In genomic region chr5:92505925-92506324, GRCh38 we compare ENCODE assay signal across 12 cellular contexts.
DNase-seq lines count a peak whose midpoint lies in the region; ATAC-seq, FAIRE-seq and TF ChIP-seq lines count a peak whose summit lies in the region.
"Had no signal": no experiment of that assay in that cellular context is flagged by ENCODE, and none has a peak within 500 bp of the region (broad histone marks: within the 10 kb centered on the region; RNA-seq: fewer than 3 reads in every experiment).

No MANE protein-coding gene starts in this region.

- H3K4me3 Mint-ChIP-seq in activated CD8-positive, alpha-beta T cell treated with anti-CD3 and anti-CD28 coated beads, Interleukin-2, amount 10 ng/mL, durations not matched to agents 7 days and 5 days, result peak overlapping the region; percentile 29
- no peak overlapping the region for H3K4me3 Mint-ChIP-seq in activated CD8-positive, alpha-beta T cell treated with anti-CD3 and anti-CD28 coated beads for 36 hours
- H3K4me3 Mint-ChIP-seq in chondrocyte (ENCODE audit: unreplicated experiment), result no peak overlapping the region
- H3K4me3 Mint-ChIP-seq: activated naive CD8-positive, alpha-beta T cell; H9 had no signal

- FAIRE-seq in GM12892 (lab: Jason Lieb, UNC), result no peak

- peak overlapping the region; percentile 39 for H3K9ac ChIP-seq in skeletal muscle satellite cell (ENCODE audit: low read depth, low read length)

- peak overlapping the region; percentile 73 for H3K4me2 ChIP-seq in skeletal muscle satellite cell (ENCODE audit: low read length)

- no peaks in the 10 kb centered on the region for H3K36me3 Mint-ChIP-seq in activated CD8-positive, alpha-beta T cell treated with anti-CD3 and anti-CD28 coated beads, Interleukin-2, amount 10 ng/mL, durations not matched to agents 7 days and 5 days (ENCODE audit: low read depth)
- no peaks in the 10 kb centered on the region for H3K36me3 Mint-ChIP-seq in activated CD8-positive, alpha-beta T cell treated with anti-CD3 and anti-CD28 coated beads for 36 hours (ENCODE audit: low read depth)
- peaks cover 10% of the 10 kb centered on the region for H3K36me3 Mint-ChIP-seq in chondrocyte (ENCODE audit: low read depth)
- H3K36me3 Mint-ChIP-seq: activated naive CD8-positive, alpha-beta T cell had no signal

- TF ChIP-seq CTCF in activated CD8-positive, alpha-beta T cell treated with anti-CD3 and anti-CD28 coated beads for 36 hours (IDR thresholded peaks at IDR 0.05), result no peak
- no peak for TF ChIP-seq CTCF in chondrocyte (IDR thresholded peaks at IDR 0.05)

- CTCF ChIA-PET in activated CD8-positive, alpha-beta T cell treated with anti-CD3 and anti-CD28 coated beads, Interleukin-2, amount 10 ng/mL, durations not matched to agents 7 days and 5 days (lab: Charles Lee), result interaction anchor here (0.8 kb wide), 1 partner anchor 12 kb away, joined by 4 read pairs; no protein-coding TSS in a partner anchor
- CTCF ChIA-PET in activated CD8-positive, alpha-beta T cell treated with anti-CD3 and anti-CD28 coated beads for 36 hours (lab: Charles Lee), result no interaction called here

- POLR2A ChIA-PET in activated CD8-positive, alpha-beta T cell treated with anti-CD3 and anti-CD28 coated beads, Interleukin-2, amount 10 ng/mL, durations not matched to agents 7 days and 5 days (lab: Charles Lee), result no interaction called here
- POLR2A ChIA-PET in activated CD8-positive, alpha-beta T cell treated with anti-CD3 and anti-CD28 coated beads for 36 hours (lab: Charles Lee), result no interaction called here

- H3K27me3 Mint-ChIP-seq in activated CD8-positive, alpha-beta T cell treated with anti-CD3 and anti-CD28 coated beads, Interleukin-2, amount 10 ng/mL, durations not matched to agents 7 days and 5 days (ENCODE audit: low read depth), result no peaks in the 10 kb centered on the region
- H3K27me3 Mint-ChIP-seq in activated CD8-positive, alpha-beta T cell treated with anti-CD3 and anti-CD28 coated beads for 36 hours, result no peaks in the 10 kb centered on the region
- no peaks in the 10 kb centered on the region for H3K27me3 Mint-ChIP-seq in chondrocyte (ENCODE audit: low read depth)
- H3K27me3 Mint-ChIP-seq: activated naive CD8-positive, alpha-beta T cell had no signal

- no peaks in the 10 kb centered on the region for H3K27me3 ChIP-seq in skeletal muscle satellite cell (ENCODE audit: control insufficient read depth, insufficient read depth, low read length)

- TF ChIP-seq POLR2A in GM12892 (IDR thresholded peaks at IDR 0.05; ENCODE audit: low read depth, low read length), result no peak

- H3K9me3 Mint-ChIP-seq in activated CD8-positive, alpha-beta T cell treated with anti-CD3 and anti-CD28 coated beads, Interleukin-2, amount 10 ng/mL, durations not matched to agents 7 days and 5 days (ENCODE audit: insufficient read depth), result peaks cover 17% of the 10 kb centered on the region
- H3K9me3 Mint-ChIP-seq in activated CD8-positive, alpha-beta T cell treated with anti-CD3 and anti-CD28 coated beads for 36 hours, result peaks cover 15% of the 10 kb centered on the region
- peaks cover 24% of the 10 kb centered on the region for H3K9me3 Mint-ChIP-seq in chondrocyte (ENCODE audit: low read depth)

- DNase-seq in activated CD8-positive, alpha-beta T cell treated with anti-CD3 and anti-CD28 coated beads, Interleukin-2, amount 10 ng/mL, durations not matched to agents 7 days and 5 days, result no peak
- no peak for DNase-seq in activated CD8-positive, alpha-beta T cell treated with anti-CD3 and anti-CD28 coated beads for 36 hours
- DNase-seq in M059J (ENCODE audit: low read depth) (peak; percentile 41), chondrocyte (ENCODE audit: low spot score) (no peak), GM12892 (ENCODE audit: insufficient read length) (no peak), dedifferentiated amniotic fluid mesenchymal stem cell (ENCODE audit: extremely low spot score) (no peak), activated gamma-delta T cell (lab: John Stamatoyannopoulos, UW) (no peak)
- DNase-seq: activated CD4-positive, CD25-positive, alpha-beta regulatory T cell; H9; stimulated activated naive CD4-positive, alpha-beta T cell treated with Interleukin-2 at 50 U/mL for 16 hours had no signal

- no peak for ATAC-seq in activated CD8-positive, alpha-beta T cell treated with anti-CD3 and anti-CD28 coated beads, Interleukin-2, amount 10 ng/mL, durations not matched to agents 7 days and 5 days
- no peak for ATAC-seq in activated CD8-positive, alpha-beta T cell treated with anti-CD3 and anti-CD28 coated beads for 36 hours

- H3K4me3 ChIP-seq in skeletal muscle satellite cell (ENCODE audit: low read length), result peak overlapping the region; percentile 5

- intact Hi-C loops in activated CD8-positive, alpha-beta T cell treated with anti-CD3 and anti-CD28 coated beads for 36 hours (cut with micrococcal nuclease), result no loop called here

- no peaks in the 10 kb centered on the region for H3K36me3 ChIP-seq in skeletal muscle satellite cell (ENCODE audit: insufficient read depth, low read length)

- H3K9me3 ChIP-seq in skeletal muscle satellite cell (replicated peaks; ENCODE audit: low read length), result no peaks in the 10 kb centered on the region

- H3K4me1 ChIP-seq in skeletal muscle satellite cell (ENCODE audit: control insufficient read depth, insufficient read depth, low read length), result peaks cover 9% of the 10 kb centered on the region

- H3K4me1 Mint-ChIP-seq in activated CD8-positive, alpha-beta T cell treated with anti-CD3 and anti-CD28 coated beads, Interleukin-2, amount 10 ng/mL, durations not matched to agents 7 days and 5 days (ENCODE audit: low read depth), result peaks cover 3% of the 10 kb centered on the region
- peaks cover 2% of the 10 kb centered on the region for H3K4me1 Mint-ChIP-seq in activated CD8-positive, alpha-beta T cell treated with anti-CD3 and anti-CD28 coated beads for 36 hours (ENCODE audit: low read depth)
- H3K4me1 Mint-ChIP-seq in chondrocyte (ENCODE audit: low read depth), result peaks cover 13% of the 10 kb centered on the region

- H3K27ac Mint-ChIP-seq in activated CD8-positive, alpha-beta T cell treated with anti-CD3 and anti-CD28 coated beads, Interleukin-2, amount 10 ng/mL, durations not matched to agents 7 days and 5 days, result peak overlapping the region; percentile 66
- no peak overlapping the region for H3K27ac Mint-ChIP-seq in activated CD8-positive, alpha-beta T cell treated with anti-CD3 and anti-CD28 coated beads for 36 hours
- H3K27ac Mint-ChIP-seq in chondrocyte (ENCODE audit: unreplicated experiment), result peak overlapping the region; percentile 27
- H3K27ac Mint-ChIP-seq: activated naive CD8-positive, alpha-beta T cell; H9 had no signal
